ENCODE assay signal across 14 cellular contexts in the genomic region with DNA sequence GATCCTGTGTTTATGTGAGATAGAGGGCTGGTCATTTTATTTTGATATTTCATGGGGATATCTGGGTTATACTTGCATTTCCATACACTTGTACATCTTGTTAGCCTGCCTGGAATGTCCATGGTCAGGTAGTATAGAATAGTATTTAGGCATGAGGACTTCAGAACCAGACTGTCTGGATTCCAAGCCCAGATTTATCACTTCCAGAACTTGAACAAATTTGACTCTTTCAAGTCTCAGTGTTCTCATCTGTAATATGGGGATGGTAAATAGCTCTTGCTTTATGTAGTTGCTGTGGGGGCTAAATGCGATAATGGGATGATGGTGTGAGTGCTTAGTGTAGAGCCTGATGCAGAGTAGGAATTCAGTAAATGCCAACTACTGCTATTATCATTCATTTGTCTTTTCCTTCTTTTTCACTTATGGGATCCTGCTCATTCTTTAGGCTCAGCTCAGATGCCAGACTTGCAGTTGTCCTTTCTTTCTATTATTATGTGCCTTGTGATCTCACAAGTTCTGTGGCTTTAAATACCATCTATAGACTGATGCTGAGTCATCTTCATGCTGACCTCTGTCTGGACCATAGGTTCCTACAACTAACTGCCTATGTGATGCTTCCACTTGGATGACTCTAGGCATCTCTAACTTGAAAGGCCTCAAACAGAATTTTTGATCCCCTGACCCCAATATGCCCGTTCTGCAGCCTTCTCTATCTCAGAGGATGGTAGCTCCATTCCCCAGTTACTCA.
"Had no signal": no experiment of that assay in that cellular context is flagged by ENCODE, and none has a peak within 500 bp of the region (broad histone marks: within the 10 kb centered on the region; RNA-seq: fewer than 3 reads in every experiment).

No MANE protein-coding gene starts in this region.

- FAIRE-seq: islet of Langerhans had no signal

- H3K36me3 ChIP-seq: breast epithelium had no signal

- H3K4me1 ChIP-seq: breast epithelium had no signal

- H3K36me3 Mint-ChIP-seq: activated CD4-positive, alpha-beta memory T cell treated with anti-CD3 and anti-CD28 coated beads for 36 hours; stimulated activated effector memory CD8-positive, alpha-beta T cell treated with anti-CD3 and anti-CD28 coated beads, Interleukin-12 subunit alpha, Interleukin-12 subunit beta, amount 100 ng/mL, for 72 hours; type B pancreatic cell had no signal

- DNase-seq: activated CD4-positive, alpha-beta memory T cell treated with anti-CD3 and anti-CD28 coated beads for 36 hours; activated CD4-positive, alpha-beta T cell treated with anti-CD3 and anti-CD28 coated beads for 1 hour; activated gamma-delta T cell; activated T-cell treated with anti-CD3 and anti-CD28 coated beads, Interleukin-2, amount 50 U/mL, for 48 hours; amygdala; dorsolateral prefrontal cortex; mammary epithelial cell; retina; SW 1271 had no signal

- H3K9me3 Mint-ChIP-seq: activated CD4-positive, alpha-beta memory T cell treated with anti-CD3 and anti-CD28 coated beads for 36 hours; stimulated activated effector memory CD8-positive, alpha-beta T cell treated with anti-CD3 and anti-CD28 coated beads, Interleukin-12 subunit alpha, Interleukin-12 subunit beta, amount 100 ng/mL, for 72 hours; type B pancreatic cell had no signal

- H3K27ac ChIP-seq: breast epithelium, dorsolateral prefrontal cortex had no signal

- H3K27me3 Mint-ChIP-seq: activated CD4-positive, alpha-beta memory T cell treated with anti-CD3 and anti-CD28 coated beads for 36 hours; activated naive CD8-positive, alpha-beta T cell; type B pancreatic cell had no signal

- H3K4me3 ChIP-seq: breast epithelium, dorsolateral prefrontal cortex had no signal

- ATAC-seq: stimulated activated effector memory CD8-positive, alpha-beta T cell treated with anti-CD3 and anti-CD28 coated beads, Interleukin-12 subunit alpha, Interleukin-12 subunit beta, amount 100 ng/mL, for 72 hours had no signal

- H3K27me3 ChIP-seq: breast epithelium, dorsolateral prefrontal cortex had no signal

- H3K9me3 ChIP-seq: breast epithelium had no signal

- H3K4me3 Mint-ChIP-seq: activated CD4-positive, alpha-beta memory T cell treated with anti-CD3 and anti-CD28 coated beads for 36 hours; activated naive CD8-positive, alpha-beta T cell; stimulated activated effector memory CD8-positive, alpha-beta T cell treated with anti-CD3 and anti-CD28 coated beads, Interleukin-12 subunit alpha, Interleukin-12 subunit beta, amount 100 ng/mL, for 72 hours; type B pancreatic cell had no signal

- H3K27ac Mint-ChIP-seq: activated CD4-positive, alpha-beta memory T cell treated with anti-CD3 and anti-CD28 coated beads for 36 hours; activated naive CD8-positive, alpha-beta T cell; stimulated activated effector memory CD8-positive, alpha-beta T cell treated with anti-CD3 and anti-CD28 coated beads, Interleukin-12 subunit alpha, Interleukin-12 subunit beta, amount 100 ng/mL, for 72 hours; type B pancreatic cell had no signal
